ENCODE assay signal across 1 cellular context in genomic region chr20:49695830-49696229, GRCh38.
TF ChIP-seq lines count a peak whose summit lies in the region.

No MANE protein-coding gene starts in this region.

TF ChIP-seq in HEK293, 187 proteins besides CTCF, POLR2A, EP300 and RAD21 (continued from another document):
- TF ChIP-seq IKZF3 (tag by site-specific recombination; IDR thresholded peaks at IDR 0.05), result peak; percentile 58; the same call in 1 of the 2 replicates
- TF ChIP-seq WT1 (tag by site-specific recombination; IDR thresholded peaks at IDR 0.05), result no peak
